14 cellular contexts compared by ENCODE assay signal in the genomic region with DNA sequence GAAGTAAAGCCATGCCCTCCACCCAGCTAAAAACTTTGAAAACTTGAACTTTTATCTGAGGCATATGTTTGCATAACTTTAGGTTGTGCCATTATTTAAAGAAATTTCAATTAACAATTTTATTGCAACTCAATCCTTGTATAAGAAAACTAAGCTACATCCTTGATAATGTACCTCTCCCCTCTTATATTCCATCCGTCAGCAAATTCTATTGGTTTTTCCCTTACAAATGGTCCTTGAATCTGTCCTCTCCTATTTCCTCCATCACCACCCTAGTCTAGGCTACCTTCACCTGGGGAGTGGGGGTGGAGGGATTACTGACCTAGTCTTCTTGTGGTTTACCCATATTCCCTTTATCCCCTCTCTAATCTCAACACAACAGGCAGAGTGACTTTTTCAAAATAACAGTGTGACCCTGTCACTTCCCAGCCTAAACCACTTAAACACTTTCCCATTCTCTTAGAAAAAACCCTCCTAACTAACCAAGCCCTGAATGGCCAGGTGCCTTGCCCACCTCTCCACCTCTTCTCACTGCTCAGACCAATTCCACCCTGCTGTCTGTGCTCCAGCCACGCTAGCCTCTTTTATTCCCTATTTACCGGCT. TPM values are rescaled to one million over a fixed set of nuclear protein-coding genes. Genes with fewer than 3 reads are reported as not detected.
A peak's percentile ranks its signal among the peaks of the same experiment; 100 is the strongest.
DNase-seq lines count a peak whose midpoint lies in the region; ATAC-seq and TF ChIP-seq lines count a peak whose summit lies in the region.
"Had no signal": no experiment of that assay in that cellular context is flagged by ENCODE, and none has a peak within 500 bp of the region (broad histone marks: within the 10 kb centered on the region; RNA-seq: fewer than 3 reads in every experiment).

No MANE protein-coding gene starts in this region.

- no peak overlapping the region for H3K27ac ChIP-seq in CD4-positive, alpha-beta memory T cell (ENCODE audit: low read depth, low read length)
- H3K27ac ChIP-seq in PC-3 (ENCODE audit: low read length): no peak overlapping the region
- H3K27ac ChIP-seq in RWPE1: no peak overlapping the region

- no peaks in the 10 kb centered on the region for H3K36me3 ChIP-seq in CD4-positive, alpha-beta memory T cell (ENCODE audit: insufficient read depth, low read length)
- no peaks in the 10 kb centered on the region for H3K36me3 ChIP-seq in PC-3 (ENCODE audit: low read depth, low read length)
- H3K36me3 ChIP-seq: lower lobe of right lung had no signal

- DNase-seq in AML-193 (lab: John Stamatoyannopoulos, UW) (peak; percentile 50 to 66), PC-3 (no peak), KBM-7 (no peak), RWPE1 (ENCODE audit: low spot score) (no peak)
- no peak for DNase-seq in CD4-positive, alpha-beta memory T cell
- no peak for DNase-seq in activated CD4-positive, alpha-beta T cell treated with anti-CD3 and anti-CD28 coated beads for 4 hours
- DNase-seq: activated T-cell treated with anti-CD3 and anti-CD28 coated beads, Interleukin-2, amount 50 U/mL, for 1 hour; lower lobe of right lung; NCI-H1092; NCI-H526 treated with DMSO at 0.1 percent for 48 hours; stimulated activated CD4-positive, alpha-beta T cell treated with anti-CD3 and anti-CD28 coated beads, Interleukin-1b, Interleukin-23, amount 100 ng/mL, for 48 hours; T-helper 9 cell had no signal

- peak overlapping the region; percentile 95; the same call in 1 of the 2 replicates for H2AFZ ChIP-seq in PC-3 (ENCODE audit: low read length)

- peaks cover 19 to 37% of the 10 kb centered on the region in 2 donors for H3K27me3 Mint-ChIP-seq in CD4-positive, alpha-beta memory T cell
- H3K27me3 Mint-ChIP-seq in dendritic cell treated with granulocyte-macrophage colony-stimulating factor and Interleukin-4, amounts not matched to agents 40 ng/mL and 50 ng/mL, for 4 days: no peaks in the 10 kb centered on the region

- ATAC-seq in PC-3: no peak
- no peak for ATAC-seq in GM18519 (IDR thresholded peaks at IDR 0.05; ENCODE audit: low FRiP score, unreplicated experiment)
- ATAC-seq: lower lobe of right lung had no signal

- peaks cover 30% of the 10 kb centered on the region for H3K79me2 ChIP-seq in PC-3 (ENCODE audit: low read length)

- H3K9me2 ChIP-seq in PC-3 (replicated peaks; ENCODE audit: low read length): no peaks in the 10 kb centered on the region

- no peaks in the 10 kb centered on the region for H4K20me1 ChIP-seq in PC-3 (ENCODE audit: low read length)

- H3K9me3 Mint-ChIP-seq in CD4-positive, alpha-beta memory T cell: no peaks in the 10 kb centered on the region
- H3K9me3 Mint-ChIP-seq in dendritic cell treated with granulocyte-macrophage colony-stimulating factor and Interleukin-4, amounts not matched to agents 40 ng/mL and 50 ng/mL, for 4 days: no peaks in the 10 kb centered on the region

- no TSS peak for BruUV-seq in PC-3 (replicated peaks; lab: Mats Ljungman, UMichigan)

- H3K4me1 Mint-ChIP-seq in CD4-positive, alpha-beta memory T cell: peaks cover 12 to 32% (median 19%) of the 10 kb centered on the region in 4 donors
- H3K4me1 Mint-ChIP-seq in dendritic cell treated with granulocyte-macrophage colony-stimulating factor and Interleukin-4, amounts not matched to agents 40 ng/mL and 50 ng/mL, for 4 days (ENCODE audit: low read depth): peaks cover 34% of the 10 kb centered on the region

- no peak overlapping the region for H3K9ac ChIP-seq in PC-3 (ENCODE audit: low read length)

- in situ Hi-C loops in KBM-7 (cut with MboI; ENCODE audit: low pct_unique_long_range_greater_than_20kb, low sequenced_read_pairs): no loop called here

- intact Hi-C loops in CD4-positive, alpha-beta memory T cell (cut with micrococcal nuclease): no loop called here
- intact Hi-C loops in PC-3 (cut with micrococcal nuclease): no loop called here
- intact Hi-C loops in dendritic cell treated with granulocyte-macrophage colony-stimulating factor and Interleukin-4, amounts not matched to agents 40 ng/mL and 50 ng/mL, for 4 days (cut with micrococcal nuclease): no loop called here

- no peak for TF ChIP-seq CTCF in PC-3 (conservative IDR thresholded peaks at IDR 0.05; ENCODE audit: low read depth, low read length)
- TF ChIP-seq CTCF in RWPE1 (conservative IDR thresholded peaks at IDR 0.05; ENCODE audit: low read depth): no peak

- H3K27me3 ChIP-seq in CD4-positive, alpha-beta memory T cell (ENCODE audit: insufficient read depth, low read length): peaks cover 6% of the 10 kb centered on the region
- no peaks in the 10 kb centered on the region for H3K27me3 ChIP-seq in PC-3 (ENCODE audit: low read length)

- no peaks in the 10 kb centered on the region for H3K9me3 ChIP-seq in CD4-positive, alpha-beta memory T cell (ENCODE audit: control insufficient read depth in 1 of 2, low read length in 2 of 2)
- H3K9me3 ChIP-seq in PC-3 (ENCODE audit: low read length): no peaks in the 10 kb centered on the region
- H3K9me3 ChIP-seq: lower lobe of right lung had no signal

- no peak overlapping the region for H3K27ac Mint-ChIP-seq in CD4-positive, alpha-beta memory T cell
- peak overlapping the region; percentile 97 for H3K27ac Mint-ChIP-seq in dendritic cell treated with granulocyte-macrophage colony-stimulating factor and Interleukin-4, amounts not matched to agents 40 ng/mL and 50 ng/mL, for 4 days

- H3K4me2 ChIP-seq in PC-3 (ENCODE audit: low read length): peak overlapping the region; percentile 90; the same call in 1 of the 2 replicates

- H3K4me1 ChIP-seq in CD4-positive, alpha-beta memory T cell (ENCODE audit: insufficient read depth, low read length): peaks cover 25% of the 10 kb centered on the region
- peaks cover 11% of the 10 kb centered on the region for H3K4me1 ChIP-seq in PC-3 (ENCODE audit: insufficient read depth, low read length)

- no peaks in the 10 kb centered on the region for H3F3A ChIP-seq in PC-3 (ENCODE audit: low read length, unreplicated experiment)

- POLR2A ChIA-PET in CD4-positive, alpha-beta memory T cell (lab: Charles Lee; ENCODE audit: partially characterized antibody): interaction anchor here (3.0 kb wide), 1 partner anchor 46 kb away, joined by 7 read pairs; no protein-coding TSS in a partner anchor
- POLR2A ChIA-PET in PC-3 (lab: Charles Lee; ENCODE audit: unreplicated experiment) (interaction anchor here (1.0 kb wide), 1 partner anchor 45 kb away, joined by 3 read pairs; the partner anchor contains the start of gene RPL5), RWPE1 (lab: Yijun Ruan, JAX; ENCODE audit: low non-redundant PET) (interaction anchor here (0.6 kb wide), 1 partner anchor 478 kb away, joined by 4 read pairs; no protein-coding TSS in a partner anchor)

- H3K36me3 Mint-ChIP-seq in CD4-positive, alpha-beta memory T cell: peaks cover 0 to 2% of the 10 kb centered on the region in 2 donors
- peaks cover 30% of the 10 kb centered on the region for H3K36me3 Mint-ChIP-seq in dendritic cell treated with granulocyte-macrophage colony-stimulating factor and Interleukin-4, amounts not matched to agents 40 ng/mL and 50 ng/mL, for 4 days (ENCODE audit: low read depth)

- CTCF ChIA-PET in CD4-positive, alpha-beta memory T cell (lab: Charles Lee; ENCODE audit: partially characterized antibody): no interaction called here
- CTCF ChIA-PET in PC-3 (lab: Charles Lee) (no interaction called here), RWPE1 (lab: Yijun Ruan, JAX) (no interaction called here)

- peak overlapping the region in 6 of 8 donors; percentile 1 to 61 (median 30) for H3K4me3 Mint-ChIP-seq in CD4-positive, alpha-beta memory T cell
- peak overlapping the region; percentile 39 for H3K4me3 Mint-ChIP-seq in dendritic cell treated with granulocyte-macrophage colony-stimulating factor and Interleukin-4, amounts not matched to agents 40 ng/mL and 50 ng/mL, for 4 days

- H3K4me3 ChIP-seq in CD4-positive, alpha-beta memory T cell (ENCODE audit: low read length in 2 of 2): no peak overlapping the region
- peak overlapping the region; percentile 94; the same call in 1 of the 2 replicates for H3K4me3 ChIP-seq in PC-3 (ENCODE audit: low read length)

RNA-seq across cellular contexts. Expression of gene EVI5, which starts 1.5 kb away (rescaled TPM):
- total RNA-seq in CD4-positive, alpha-beta memory T cell: 1 to 10 TPM in 1 of 2 experiments, under 1 TPM in 1; 0.93 to 1.7 TPM
- under 1 TPM; 0.16 to 0.21 TPM for polyA plus RNA-seq in CD4-positive, alpha-beta memory T cell
- 38.2 and 65.5 TPM in 2 replicates for total RNA-seq in PC-3 (2014; rRNA removed)

RNA-seq across cellular contexts. Expression of gene RPL5, which starts 45.4 kb away (rescaled TPM):
- 1,000 to 10,000 TPM; 1,501 to 1,588 TPM for total RNA-seq in CD4-positive, alpha-beta memory T cell
- polyA plus RNA-seq in CD4-positive, alpha-beta memory T cell: 1,000 to 10,000 TPM; 1,927 to 2,646 TPM
- total RNA-seq in PC-3 (2014; rRNA removed): 1,246 and 1,285 TPM in 2 replicates

Comparison
In these comparisons a context has a peak if more than half of its experiments do, and no peak if none do; other contexts are left out.
1. DNase-seq: peak in AML-193 (2 of 2); none in CD4-positive, alpha-beta memory T cell (0 of 5), PC-3 (single experiment), activated CD4-positive, alpha-beta T cell treated with anti-CD3 and anti-CD28 coated beads for 4 hours (0 of 2), KBM-7 (single experiment) and RWPE1 (single experiment).
2. RNA of gene EVI5, which starts 1.5 kb away (total RNA-seq): 38.2 to 65.5 TPM in PC-3; 0.93 to 1.7 TPM in CD4-positive, alpha-beta memory T cell; every median in the first group is over 10 times any median in the second.